In genomic region chr5:39405489-39405888, GRCh38 we compare ENCODE assay signal across 2 cellular contexts.
A peak's percentile ranks its signal among the peaks of the same experiment; 100 is the strongest.
TF ChIP-seq lines count a peak whose summit lies in the region.

No MANE protein-coding gene starts in this region.

TF ChIP-seq in IMR-90, 13 proteins besides CTCF, POLR2A, EP300 and RAD21:
- TF ChIP-seq MAZ (IDR thresholded peaks at IDR 0.05; ENCODE audit: borderline replicate concordance, low read depth, low read length) (no peak), MAFK (IDR thresholded peaks at IDR 0.05; ENCODE audit: low read depth, low read length) (no peak), FOS (IDR thresholded peaks at IDR 0.05; ENCODE audit: low read depth, low read length) (no peak), NFE2L2 (IDR thresholded peaks at IDR 0.05; ENCODE audit: low read depth, low read length) (no peak), CEBPB (IDR thresholded peaks at IDR 0.05; ENCODE audit: low read depth, low read length) (no peak), MXI1 (IDR thresholded peaks at IDR 0.05; ENCODE audit: borderline replicate concordance, low read depth, low read length) (no peak), RCOR1 (IDR thresholded peaks at IDR 0.05; ENCODE audit: insufficient replicate concordance, low read length) (no peak), BHLHE40 (IDR thresholded peaks at IDR 0.05; ENCODE audit: low read depth, low read length) (no peak), ELK1 (IDR thresholded peaks at IDR 0.05; ENCODE audit: borderline replicate concordance, low read depth, low read length) (no peak), RFX5 (IDR thresholded peaks at IDR 0.05; ENCODE audit: low read depth, low read length) (no peak), CHD1 (IDR thresholded peaks at IDR 0.05; ENCODE audit: low read depth, low read length) (no peak), SMC3 (IDR thresholded peaks at IDR 0.05; ENCODE audit: low read depth, low read length) (no peak)
- TF ChIP-seq, protein P1, sequence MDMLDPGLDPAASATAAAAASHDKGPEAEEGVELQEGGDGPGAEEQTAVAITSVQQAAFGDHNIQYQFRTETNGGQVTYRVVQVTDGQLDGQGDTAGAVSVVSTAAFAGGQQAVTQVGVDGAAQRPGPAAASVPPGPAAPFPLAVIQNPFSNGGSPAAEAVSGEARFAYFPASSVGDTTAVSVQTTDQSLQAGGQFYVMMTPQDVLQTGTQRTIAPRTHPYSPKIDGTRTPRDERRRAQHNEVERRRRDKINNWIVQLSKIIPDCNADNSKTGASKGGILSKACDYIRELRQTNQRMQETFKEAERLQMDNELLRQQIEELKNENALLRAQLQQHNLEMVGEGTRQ (IDR thresholded peaks at IDR 0.05; ENCODE audit: low read depth, low read length), result no peak

TF ChIP-seq in neural cell, 6 proteins besides CTCF, POLR2A, EP300 and RAD21:
- TF ChIP-seq, protein P2, sequence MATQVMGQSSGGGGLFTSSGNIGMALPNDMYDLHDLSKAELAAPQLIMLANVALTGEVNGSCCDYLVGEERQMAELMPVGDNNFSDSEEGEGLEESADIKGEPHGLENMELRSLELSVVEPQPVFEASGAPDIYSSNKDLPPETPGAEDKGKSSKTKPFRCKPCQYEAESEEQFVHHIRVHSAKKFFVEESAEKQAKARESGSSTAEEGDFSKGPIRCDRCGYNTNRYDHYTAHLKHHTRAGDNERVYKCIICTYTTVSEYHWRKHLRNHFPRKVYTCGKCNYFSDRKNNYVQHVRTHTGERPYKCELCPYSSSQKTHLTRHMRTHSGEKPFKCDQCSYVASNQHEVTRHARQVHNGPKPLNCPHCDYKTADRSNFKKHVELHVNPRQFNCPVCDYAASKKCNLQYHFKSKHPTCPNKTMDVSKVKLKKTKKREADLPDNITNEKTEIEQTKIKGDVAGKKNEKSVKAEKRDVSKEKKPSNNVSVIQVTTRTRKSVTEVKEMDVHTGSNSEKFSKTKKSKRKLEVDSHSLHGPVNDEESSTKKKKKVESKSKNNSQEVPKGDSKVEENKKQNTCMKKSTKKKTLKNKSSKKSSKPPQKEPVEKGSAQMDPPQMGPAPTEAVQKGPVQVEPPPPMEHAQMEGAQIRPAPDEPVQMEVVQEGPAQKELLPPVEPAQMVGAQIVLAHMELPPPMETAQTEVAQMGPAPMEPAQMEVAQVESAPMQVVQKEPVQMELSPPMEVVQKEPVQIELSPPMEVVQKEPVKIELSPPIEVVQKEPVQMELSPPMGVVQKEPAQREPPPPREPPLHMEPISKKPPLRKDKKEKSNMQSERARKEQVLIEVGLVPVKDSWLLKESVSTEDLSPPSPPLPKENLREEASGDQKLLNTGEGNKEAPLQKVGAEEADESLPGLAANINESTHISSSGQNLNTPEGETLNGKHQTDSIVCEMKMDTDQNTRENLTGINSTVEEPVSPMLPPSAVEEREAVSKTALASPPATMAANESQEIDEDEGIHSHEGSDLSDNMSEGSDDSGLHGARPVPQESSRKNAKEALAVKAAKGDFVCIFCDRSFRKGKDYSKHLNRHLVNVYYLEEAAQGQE (IDR thresholded peaks at IDR 0.05; ENCODE audit: borderline replicate concordance), result peak; percentile 44
- no peak for TF ChIP-seq TAF1 (IDR thresholded peaks at IDR 0.05; ENCODE audit: low read depth)
